In the genomic region with DNA sequence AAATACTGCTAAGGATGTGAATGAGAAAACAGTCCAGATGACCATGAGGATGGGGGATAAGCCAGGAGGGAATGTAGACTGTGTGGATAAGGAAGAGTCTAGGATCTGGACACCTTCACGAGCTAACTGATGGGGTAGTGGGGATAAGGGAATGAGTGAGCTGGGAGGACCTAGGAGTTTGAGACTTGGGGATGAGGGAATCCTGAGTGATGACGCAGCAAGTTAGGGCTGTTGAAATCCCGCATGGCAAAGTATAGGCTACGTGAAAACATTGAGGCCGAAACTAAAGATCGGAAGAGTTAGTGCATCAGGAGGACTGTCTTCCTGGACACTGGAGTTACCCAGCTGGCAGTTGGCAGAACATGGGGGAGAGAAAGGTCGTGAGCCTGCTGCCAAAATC, we compare ENCODE assay signal across 15 cellular contexts.
DNase-seq lines count a peak whose midpoint lies in the region; ATAC-seq, FAIRE-seq and TF ChIP-seq lines count a peak whose summit lies in the region.
"Had no signal": no experiment of that assay in that cellular context is flagged by ENCODE, and none has a peak within 500 bp of the region (broad histone marks: within the 10 kb centered on the region; RNA-seq: fewer than 3 reads in every experiment).

No MANE protein-coding gene starts in this region.

- TF ChIP-seq EP300 in K562 (IDR thresholded peaks at IDR 0.05; ENCODE audit: low read length) (no peak), esophagus muscularis mucosa (IDR thresholded peaks at IDR 0.05) (no peak), stomach (IDR thresholded peaks at IDR 0.05) (no peak)

- H3K9me3 Mint-ChIP-seq in neural progenitor cell, result no peaks in the 10 kb centered on the region
- no peaks in the 10 kb centered on the region for H3K9me3 Mint-ChIP-seq in activated T-cell treated with anti-CD3 and anti-CD28 coated beads, Interleukin-2, amount 50 U/mL, for 24 hours
- H3K9me3 Mint-ChIP-seq: H9 had no signal

- TF ChIP-seq POLR2A in K562 (conservative IDR thresholded peaks at IDR 0.05), result no peak
- no peak for TF ChIP-seq POLR2A in esophagus muscularis mucosa (IDR thresholded peaks at IDR 0.05; ENCODE audit: low read depth)
- no peak for TF ChIP-seq POLR2A in stomach (IDR thresholded peaks at IDR 0.05)
- no peak for TF ChIP-seq POLR2A in lower leg skin (IDR thresholded peaks at IDR 0.05)

- ATAC-seq in K562, result no peak
- ATAC-seq: HCT116 had no signal

- no TSS peak for BruUV-seq in K562 (replicated peaks; lab: Mats Ljungman, UMichigan)

- no peak for FAIRE-seq in K562 (lab: Jason Lieb, UNC)
- FAIRE-seq: G401.6 had no signal

- H3K36me3 ChIP-seq in K562 (ENCODE audit: control insufficient read depth, insufficient read depth, low read length) (no peaks in the 10 kb centered on the region), esophagus muscularis mucosa (no peaks in the 10 kb centered on the region), neural progenitor cell (no peaks in the 10 kb centered on the region), stomach (no peaks in the 10 kb centered on the region)

- H3K27ac Mint-ChIP-seq in neural progenitor cell, result peak overlapping the region; percentile 57
- H3K27ac Mint-ChIP-seq in activated T-cell treated with anti-CD3 and anti-CD28 coated beads, Interleukin-2, amount 50 U/mL, for 24 hours, result no peak overlapping the region
- H3K27ac Mint-ChIP-seq: H9 had no signal

- no peaks in the 10 kb centered on the region for H3K36me3 Mint-ChIP-seq in neural progenitor cell
- no peaks in the 10 kb centered on the region for H3K36me3 Mint-ChIP-seq in activated T-cell treated with anti-CD3 and anti-CD28 coated beads, Interleukin-2, amount 50 U/mL, for 24 hours (ENCODE audit: low read depth)
- H3K36me3 Mint-ChIP-seq: CD4-positive, alpha-beta memory T cell had no signal

- DNase-seq in K562 (ENCODE audit: extremely low read depth in 1 of 4, low spot score in 3 of 4) (no peak), esophagus muscularis mucosa (ENCODE audit: extremely low spot score) (peak; percentile 79), neural progenitor cell (ENCODE audit: low spot score) (no peak), stomach (no peak), lower leg skin (ENCODE audit: low spot score in 2 of 2) (no peak)
- DNase-seq in activated T-cell treated with anti-CD3 and anti-CD28 coated beads, Interleukin-2, amount 50 U/mL, for 24 hours, result no peak
- DNase-seq: C1 segment of cervical spinal cord; CD4-positive, alpha-beta memory T cell; COR-L47; DMS153; DND-41; GOT3; H9 had no signal

- WGBS in K562 (ENCODE audit: insufficient coverage, low coverage, missing lambda C conversion rate), result 30% methylated on average over 6 of the region's 7 CpGs
- WGBS in esophagus muscularis mucosa, result 81% methylated on average over 7 of the region's 7 CpGs
- WGBS in stomach, 5 donors, result 77 to 95% (median 82%) methylated on average over 7 of the region's 7 CpGs
- 64 to 82% methylated on average over 7 of the region's 7 CpGs for WGBS in lower leg skin, 2 donors

- H3K4me1 Mint-ChIP-seq in neural progenitor cell, result peaks cover 49% of the 10 kb centered on the region
- H3K4me1 Mint-ChIP-seq in activated T-cell treated with anti-CD3 and anti-CD28 coated beads, Interleukin-2, amount 50 U/mL, for 24 hours (ENCODE audit: low read depth), result peaks cover 18% of the 10 kb centered on the region

- no peak overlapping the region for H3K4me3 Mint-ChIP-seq in neural progenitor cell
- H3K4me3 Mint-ChIP-seq in activated T-cell treated with anti-CD3 and anti-CD28 coated beads, Interleukin-2, amount 50 U/mL, for 24 hours, result no peak overlapping the region
- H3K4me3 Mint-ChIP-seq: CD4-positive, alpha-beta memory T cell; H9 had no signal

- no peak overlapping the region for H3K9ac ChIP-seq in K562 (ENCODE audit: insufficient read depth in 1 of 2, low read depth in 2 of 2, low read length in 2 of 2)
- no peak overlapping the region for H3K9ac ChIP-seq in neural progenitor cell

- in situ Hi-C loops in K562 (cut with MboI), result no loop called here

- peaks cover 6% of the 10 kb centered on the region for H3F3A ChIP-seq in neural progenitor cell (ENCODE audit: low read depth)

- H3K9me3 ChIP-seq in K562 (replicated peaks; ENCODE audit: control insufficient read depth, insufficient read depth, low read depth, low read length), result no peaks in the 10 kb centered on the region
- no peaks in the 10 kb centered on the region for H3K9me3 ChIP-seq in esophagus muscularis mucosa
- H3K9me3 ChIP-seq in neural progenitor cell (ENCODE audit: low read depth), result no peaks in the 10 kb centered on the region
- no peaks in the 10 kb centered on the region for H3K9me3 ChIP-seq in stomach

- TF ChIP-seq CTCF in K562 (IDR thresholded peaks at IDR 0.05 in 2 of 3, conservative IDR thresholded peaks at IDR 0.05 in 1 of 3; ENCODE audit: insufficient read depth in 2 of 3, low read depth in 1 of 3, low read length in 3 of 3) (no peak), esophagus muscularis mucosa (IDR thresholded peaks at IDR 0.05) (no peak), neural progenitor cell (IDR thresholded peaks at IDR 0.05) (no peak), stomach (IDR thresholded peaks at IDR 0.05) (no peak), lower leg skin (IDR thresholded peaks at IDR 0.05) (no peak)

- H3K4me2 ChIP-seq in K562 (ENCODE audit: insufficient read depth, low read length) (no peak overlapping the region), neural progenitor cell (no peak overlapping the region)

- TF ChIP-seq RAD21 in K562 (CRISPR knock-in tag; conservative IDR thresholded peaks at IDR 0.05 in 1 of 2, IDR thresholded peaks at IDR 0.05 in 1 of 2), result no peak

- intact Hi-C loops in K562 (cut with micrococcal nuclease), result no loop called here
- intact Hi-C loops in esophagus muscularis mucosa (cut with DNase I), result no loop called here
- intact Hi-C loops in stomach (cut with DNase I; ENCODE audit: low total_unique reads), result no loop called here
- intact Hi-C loops in lower leg skin (cut with DNase I; ENCODE audit: low total_unique reads), result no loop called here

- POLR2A ChIA-PET in K562 (lab: Yijun Ruan, JAX), result no interaction called here

- no peak overlapping the region for H3K4me3 ChIP-seq in K562
- no peak overlapping the region for H3K4me3 ChIP-seq in esophagus muscularis mucosa
- no peak overlapping the region for H3K4me3 ChIP-seq in neural progenitor cell
- H3K4me3 ChIP-seq in stomach, result no peak overlapping the region
- H3K4me3 ChIP-seq in lower leg skin (ENCODE audit: low read depth, poor library complexity, severe bottlenecking), result no peak overlapping the region

- CTCF ChIA-PET in K562 (lab: Yijun Ruan, JAX; ENCODE audit: low intra/inter-chr PET ratio), result no interaction called here

- H3K9me1 ChIP-seq in K562 (ENCODE audit: control insufficient read depth, insufficient read depth, low read length), result no peaks in the 10 kb centered on the region

- H3K27me3 Mint-ChIP-seq in neural progenitor cell (ENCODE audit: insufficient read depth, low read depth), result peaks cover 10% of the 10 kb centered on the region
- H3K27me3 Mint-ChIP-seq in activated T-cell treated with anti-CD3 and anti-CD28 coated beads, Interleukin-2, amount 50 U/mL, for 24 hours, result peaks cover 35% of the 10 kb centered on the region

- H3K27ac ChIP-seq in K562 (ENCODE audit: extremely low read depth, low read depth, low read length) (no peak overlapping the region), esophagus muscularis mucosa (replicated peaks in 1 of 4) (no peak overlapping the region), neural progenitor cell (no peak overlapping the region), stomach (no peak overlapping the region)

- H3K27me3 ChIP-seq in K562 (ENCODE audit: control insufficient read depth in 2 of 2, insufficient read depth in 2 of 2, low read length in 2 of 2) (peaks cover 4 to 18% of the 10 kb centered on the region in 2 experiments; a peak in 4 of 5 replicates), esophagus muscularis mucosa (no peaks in the 10 kb centered on the region), neural progenitor cell (no peaks in the 10 kb centered on the region), stomach (no peaks in the 10 kb centered on the region)

- no peak overlapping the region for H2AFZ ChIP-seq in K562 (ENCODE audit: low read depth, low read length)
- H2AFZ ChIP-seq in neural progenitor cell (replicated peaks), result no peak overlapping the region

- H3K79me2 ChIP-seq in K562 (ENCODE audit: control insufficient read depth, insufficient read depth, low read length), result no peaks in the 10 kb centered on the region
- no peaks in the 10 kb centered on the region for H3K79me2 ChIP-seq in neural progenitor cell (ENCODE audit: low read depth)

- H4K20me1 ChIP-seq in K562 (replicated peaks; ENCODE audit: control insufficient read depth, insufficient read depth, low read length), result no peaks in the 10 kb centered on the region
- no peaks in the 10 kb centered on the region for H4K20me1 ChIP-seq in neural progenitor cell (ENCODE audit: low read depth)

- H3K4me1 ChIP-seq in K562 (replicated peaks in 1 of 2; ENCODE audit: control insufficient read depth in 2 of 2, insufficient read depth in 2 of 2, low read length in 2 of 2) (peaks cover 0 to 4% of the 10 kb centered on the region in 2 experiments; a peak in 1 of 5 replicates), esophagus muscularis mucosa (peaks cover 14 to 36% (median 33%) of the 10 kb centered on the region in 4 donors), neural progenitor cell (peaks cover 34% of the 10 kb centered on the region), stomach (peaks cover 0 to 22% (median 5%) of the 10 kb centered on the region in 4 donors)

TF ChIP-seq in K562, 482 proteins besides CTCF, POLR2A, EP300 and RAD21 (continues in another document):
- TF ChIP-seq ZNF436 (CRISPR knock-in tag; IDR thresholded peaks at IDR 0.05) (no peak), RBM14 (IDR thresholded peaks at IDR 0.05; ENCODE audit: borderline replicate concordance, insufficient read depth, low read depth, low read length) (no peak), EHMT2 (IDR thresholded peaks at IDR 0.05) (no peak), CCAR2 (IDR thresholded peaks at IDR 0.05; ENCODE audit: low read depth, low read length) (no peak), MBD2 (IDR thresholded peaks at IDR 0.05; ENCODE audit: borderline replicate concordance, low read depth) (no peak), ZNF77 (CRISPR knock-in tag; IDR thresholded peaks at IDR 0.05) (no peak), PTRF (tag; IDR thresholded peaks at IDR 0.05) (no peak)
